Comparison of ENCODE assay signal across 1 cellular context in the genomic region with DNA sequence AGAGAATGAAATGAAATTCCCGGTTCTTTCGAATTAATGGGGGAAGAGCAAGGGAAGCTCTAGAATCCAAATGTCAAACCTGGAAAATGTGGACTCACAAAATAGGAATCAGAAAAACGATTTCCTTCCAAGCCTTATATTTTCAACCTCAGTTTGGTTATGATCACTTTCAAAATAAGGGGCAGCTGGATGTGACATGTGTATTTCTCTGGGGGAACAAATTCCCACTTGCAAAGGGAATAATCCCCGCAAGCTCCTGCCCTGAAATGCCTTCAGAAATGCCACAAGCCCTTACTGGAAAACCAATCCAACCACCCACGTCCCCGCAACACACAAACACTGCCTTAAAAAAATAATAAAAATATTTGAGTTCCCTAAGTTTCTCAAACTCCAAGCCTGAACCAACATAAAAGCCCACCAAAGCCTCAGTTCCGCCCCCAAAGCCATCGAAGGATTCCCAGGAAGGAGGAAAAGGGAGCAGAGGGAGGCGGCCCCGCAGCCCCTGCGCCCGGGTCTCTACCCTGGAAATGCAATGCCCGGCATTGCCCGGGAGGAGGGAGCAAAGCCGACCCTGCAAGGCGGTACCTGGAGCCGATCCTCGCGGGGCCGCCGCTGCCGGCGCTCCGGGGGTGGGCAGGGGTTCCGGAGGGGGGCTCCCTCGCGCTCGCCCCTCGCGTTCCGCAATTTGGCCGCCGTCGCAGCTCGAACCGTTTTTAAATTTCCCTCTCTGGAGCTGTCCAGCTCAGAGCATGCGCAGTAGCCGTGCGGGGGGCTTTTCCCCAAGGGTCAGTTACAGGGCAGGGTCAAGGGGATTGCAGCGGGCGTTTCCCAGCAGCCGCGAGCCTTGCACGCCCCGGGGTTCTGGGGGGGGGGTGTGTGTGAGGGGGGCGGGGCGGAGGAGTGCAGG.
TF ChIP-seq lines count a peak whose summit lies in the region.

FOXN4 (minus strand) TSS at position 751 of the 907 bp plus-strand sequence. CDS start 963 bp downstream, outside the sequence.

TF ChIP-seq in HepG2, 621 proteins besides CTCF, POLR2A, EP300 and RAD21 (continued from another document and continues in another):
- TF ChIP-seq, protein P1, sequence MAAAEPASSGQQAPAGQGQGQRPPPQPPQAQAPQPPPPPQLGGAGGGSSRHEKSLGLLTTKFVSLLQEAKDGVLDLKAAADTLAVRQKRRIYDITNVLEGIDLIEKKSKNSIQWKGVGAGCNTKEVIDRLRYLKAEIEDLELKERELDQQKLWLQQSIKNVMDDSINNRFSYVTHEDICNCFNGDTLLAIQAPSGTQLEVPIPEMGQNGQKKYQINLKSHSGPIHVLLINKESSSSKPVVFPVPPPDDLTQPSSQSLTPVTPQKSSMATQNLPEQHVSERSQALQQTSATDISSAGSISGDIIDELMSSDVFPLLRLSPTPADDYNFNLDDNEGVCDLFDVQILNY (CRISPR knock-in tag; conservative IDR thresholded peaks at IDR 0.05), result peak; percentile 82
- TF ChIP-seq ZNF674 (CRISPR knock-in tag; IDR thresholded peaks at IDR 0.05; ENCODE audit: low read depth) (no peak), RFX5 (IDR thresholded peaks at IDR 0.05; ENCODE audit: low read depth, low read length) (no peak), ZNF101 (CRISPR knock-in tag; IDR thresholded peaks at IDR 0.05; ENCODE audit: borderline replicate concordance, low read depth) (no peak), ZNF362 (CRISPR knock-in tag; IDR thresholded peaks at IDR 0.05; ENCODE audit: borderline replicate concordance) (no peak), ZNF513 (CRISPR knock-in tag; conservative IDR thresholded peaks at IDR 0.05) (no peak), MAFG (CRISPR knock-in tag; IDR thresholded peaks at IDR 0.05) (no peak), MAFF (IDR thresholded peaks at IDR 0.05; ENCODE audit: low read depth, low read length) (no peak), PRDM4 (CRISPR knock-in tag; IDR thresholded peaks at IDR 0.05; ENCODE audit: borderline replicate concordance) (no peak), ATF4 (CRISPR knock-in tag; IDR thresholded peaks at IDR 0.05) (0 out of 4 replicates have a peak, but pooled peaks of 1 of the 2 experiments have one; percentile 35), ZNF788 (CRISPR knock-in tag; IDR thresholded peaks at IDR 0.05; ENCODE audit: borderline replicate concordance) (no peak), ZBTB38 (CRISPR knock-in tag; IDR thresholded peaks at IDR 0.05) (no peak), FLYWCH1 (CRISPR knock-in tag; IDR thresholded peaks at IDR 0.05) (no peak), FIP1L1 (IDR thresholded peaks at IDR 0.05; ENCODE audit: borderline replicate concordance, insufficient read depth, low read depth, low read length) (no peak), REST (IDR thresholded peaks at IDR 0.05; ENCODE audit: borderline replicate concordance in 1 of 2, low read depth in 1 of 2, low read length in 2 of 2) (peak; percentile 33 to 89), TP53 (CRISPR knock-in tag; conservative IDR thresholded peaks at IDR 0.05) (no peak), ZNF644 (CRISPR knock-in tag; IDR thresholded peaks at IDR 0.05; ENCODE audit: low read depth) (no peak), ZNF549 (CRISPR knock-in tag; IDR thresholded peaks at IDR 0.05) (no peak), CENPT (CRISPR knock-in tag; IDR thresholded peaks at IDR 0.05; ENCODE audit: low read depth) (no peak)
- TF ChIP-seq, protein P2, sequence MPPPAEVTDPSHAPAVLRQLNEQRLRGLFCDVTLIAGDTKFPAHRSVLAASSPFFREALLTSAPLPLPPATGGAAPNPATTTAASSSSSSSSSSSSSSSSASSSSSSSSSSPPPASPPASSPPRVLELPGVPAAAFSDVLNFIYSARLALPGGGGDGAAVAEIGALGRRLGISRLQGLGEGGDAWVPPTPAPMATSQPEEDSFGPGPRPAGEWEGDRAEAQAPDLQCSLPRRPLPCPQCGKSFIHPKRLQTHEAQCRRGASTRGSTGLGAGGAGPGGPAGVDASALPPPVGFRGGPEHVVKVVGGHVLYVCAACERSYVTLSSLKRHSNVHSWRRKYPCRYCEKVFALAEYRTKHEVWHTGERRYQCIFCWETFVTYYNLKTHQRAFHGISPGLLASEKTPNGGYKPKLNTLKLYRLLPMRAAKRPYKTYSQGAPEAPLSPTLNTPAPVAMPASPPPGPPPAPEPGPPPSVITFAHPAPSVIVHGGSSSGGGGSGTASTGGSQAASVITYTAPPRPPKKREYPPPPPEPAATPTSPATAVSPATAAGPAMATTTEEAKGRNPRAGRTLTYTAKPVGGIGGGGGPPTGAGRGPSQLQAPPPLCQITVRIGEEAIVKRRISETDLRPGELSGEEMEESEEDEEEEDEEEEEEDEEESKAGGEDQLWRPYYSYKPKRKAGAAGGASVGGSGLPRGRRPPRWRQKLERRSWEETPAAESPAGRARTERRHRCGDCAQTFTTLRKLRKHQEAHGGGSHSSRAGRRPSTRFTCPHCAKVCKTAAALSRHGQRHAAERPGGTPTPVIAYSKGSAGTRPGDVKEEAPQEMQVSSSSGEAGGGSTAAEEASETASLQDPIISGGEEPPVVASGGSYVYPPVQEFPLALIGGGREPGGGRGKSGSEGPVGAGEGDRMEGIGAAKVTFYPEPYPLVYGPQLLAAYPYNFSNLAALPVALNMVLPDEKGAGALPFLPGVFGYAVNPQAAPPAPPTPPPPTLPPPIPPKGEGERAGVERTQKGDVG (CRISPR knock-in tag; IDR thresholded peaks at IDR 0.05; ENCODE audit: borderline replicate concordance), result no peak
- TF ChIP-seq, protein P3, sequence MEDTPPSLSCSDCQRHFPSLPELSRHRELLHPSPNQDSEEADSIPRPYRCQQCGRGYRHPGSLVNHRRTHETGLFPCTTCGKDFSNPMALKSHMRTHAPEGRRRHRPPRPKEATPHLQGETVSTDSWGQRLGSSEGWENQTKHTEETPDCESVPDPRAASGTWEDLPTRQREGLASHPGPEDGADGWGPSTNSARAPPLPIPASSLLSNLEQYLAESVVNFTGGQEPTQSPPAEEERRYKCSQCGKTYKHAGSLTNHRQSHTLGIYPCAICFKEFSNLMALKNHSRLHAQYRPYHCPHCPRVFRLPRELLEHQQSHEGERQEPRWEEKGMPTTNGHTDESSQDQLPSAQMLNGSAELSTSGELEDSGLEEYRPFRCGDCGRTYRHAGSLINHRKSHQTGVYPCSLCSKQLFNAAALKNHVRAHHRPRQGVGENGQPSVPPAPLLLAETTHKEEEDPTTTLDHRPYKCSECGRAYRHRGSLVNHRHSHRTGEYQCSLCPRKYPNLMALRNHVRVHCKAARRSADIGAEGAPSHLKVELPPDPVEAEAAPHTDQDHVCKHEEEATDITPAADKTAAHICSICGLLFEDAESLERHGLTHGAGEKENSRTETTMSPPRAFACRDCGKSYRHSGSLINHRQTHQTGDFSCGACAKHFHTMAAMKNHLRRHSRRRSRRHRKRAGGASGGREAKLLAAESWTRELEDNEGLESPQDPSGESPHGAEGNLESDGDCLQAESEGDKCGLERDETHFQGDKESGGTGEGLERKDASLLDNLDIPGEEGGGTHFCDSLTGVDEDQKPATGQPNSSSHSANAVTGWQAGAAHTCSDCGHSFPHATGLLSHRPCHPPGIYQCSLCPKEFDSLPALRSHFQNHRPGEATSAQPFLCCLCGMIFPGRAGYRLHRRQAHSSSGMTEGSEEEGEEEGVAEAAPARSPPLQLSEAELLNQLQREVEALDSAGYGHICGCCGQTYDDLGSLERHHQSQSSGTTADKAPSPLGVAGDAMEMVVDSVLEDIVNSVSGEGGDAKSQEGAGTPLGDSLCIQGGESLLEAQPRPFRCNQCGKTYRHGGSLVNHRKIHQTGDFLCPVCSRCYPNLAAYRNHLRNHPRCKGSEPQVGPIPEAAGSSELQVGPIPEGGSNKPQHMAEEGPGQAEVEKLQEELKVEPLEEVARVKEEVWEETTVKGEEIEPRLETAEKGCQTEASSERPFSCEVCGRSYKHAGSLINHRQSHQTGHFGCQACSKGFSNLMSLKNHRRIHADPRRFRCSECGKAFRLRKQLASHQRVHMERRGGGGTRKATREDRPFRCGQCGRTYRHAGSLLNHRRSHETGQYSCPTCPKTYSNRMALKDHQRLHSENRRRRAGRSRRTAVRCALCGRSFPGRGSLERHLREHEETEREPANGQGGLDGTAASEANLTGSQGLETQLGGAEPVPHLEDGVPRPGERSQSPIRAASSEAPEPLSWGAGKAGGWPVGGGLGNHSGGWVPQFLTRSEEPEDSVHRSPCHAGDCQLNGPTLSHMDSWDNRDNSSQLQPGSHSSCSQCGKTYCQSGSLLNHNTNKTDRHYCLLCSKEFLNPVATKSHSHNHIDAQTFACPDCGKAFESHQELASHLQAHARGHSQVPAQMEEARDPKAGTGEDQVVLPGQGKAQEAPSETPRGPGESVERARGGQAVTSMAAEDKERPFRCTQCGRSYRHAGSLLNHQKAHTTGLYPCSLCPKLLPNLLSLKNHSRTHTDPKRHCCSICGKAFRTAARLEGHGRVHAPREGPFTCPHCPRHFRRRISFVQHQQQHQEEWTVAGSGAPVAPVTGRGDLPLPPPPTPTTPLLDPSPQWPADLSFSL (CRISPR knock-in tag; IDR thresholded peaks at IDR 0.05), result no peak
- TF ChIP-seq, protein P4, sequence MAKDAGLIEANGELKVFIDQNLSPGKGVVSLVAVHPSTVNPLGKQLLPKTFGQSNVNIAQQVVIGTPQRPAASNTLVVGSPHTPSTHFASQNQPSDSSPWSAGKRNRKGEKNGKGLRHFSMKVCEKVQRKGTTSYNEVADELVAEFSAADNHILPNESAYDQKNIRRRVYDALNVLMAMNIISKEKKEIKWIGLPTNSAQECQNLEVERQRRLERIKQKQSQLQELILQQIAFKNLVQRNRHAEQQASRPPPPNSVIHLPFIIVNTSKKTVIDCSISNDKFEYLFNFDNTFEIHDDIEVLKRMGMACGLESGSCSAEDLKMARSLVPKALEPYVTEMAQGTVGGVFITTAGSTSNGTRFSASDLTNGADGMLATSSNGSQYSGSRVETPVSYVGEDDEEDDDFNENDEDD (CRISPR knock-in tag; IDR thresholded peaks at IDR 0.05; ENCODE audit: borderline replicate concordance), result peak; percentile 87; the same call in 1 of the 2 replicates
